ENCODE assay signal across 11 cellular contexts in genomic region chr2:64876137-64876647, GRCh38.
DNase-seq lines count a peak whose midpoint lies in the region; ATAC-seq, FAIRE-seq and TF ChIP-seq lines count a peak whose summit lies in the region.
"Had no signal": no experiment of that assay in that cellular context is flagged by ENCODE, and none has a peak within 500 bp of the region (broad histone marks: within the 10 kb centered on the region; RNA-seq: fewer than 3 reads in every experiment).

No MANE protein-coding gene starts in this region.

- no peaks in the 10 kb centered on the region for H3K9me3 ChIP-seq in pancreas
- H3K9me3 ChIP-seq: tibial nerve had no signal

- no peak overlapping the region for H3K27ac Mint-ChIP-seq in activated naive CD4-positive, alpha-beta T cell treated with anti-CD3 and anti-CD28 coated beads, Interleukin-2, amount 10 ng/mL, durations not matched to agents 7 days and 5 days

- ATAC-seq in pancreas (peak in 3 of 4 donors; percentile 25 to 45 (median 33)), GM21825 (IDR thresholded peaks at IDR 0.05; ENCODE audit: unreplicated experiment) (no peak), HG02798 (IDR thresholded peaks at IDR 0.05; ENCODE audit: poor library complexity, unreplicated experiment) (no peak)

- H3K36me3 ChIP-seq in pancreas: no peaks in the 10 kb centered on the region
- H3K36me3 ChIP-seq: tibial nerve had no signal

- no peaks in the 10 kb centered on the region for H3K9me3 Mint-ChIP-seq in activated naive CD4-positive, alpha-beta T cell treated with anti-CD3 and anti-CD28 coated beads, Interleukin-2, amount 10 ng/mL, durations not matched to agents 7 days and 5 days

- no peaks in the 10 kb centered on the region for H3K4me1 ChIP-seq in pancreas

- WGBS in pancreas, 2 donors: 48 to 54% methylated on average over 3 of the region's 3 CpGs

- FAIRE-seq in RCC 7860 (lab: Jason Lieb, UNC) (peak; percentile 64), pancreas (lab: Jason Lieb, UNC) (no peak)

- DNase-seq in GM04504 (ENCODE audit: low read depth): peak; percentile 52
- DNase-seq in RCC 7860 (ENCODE audit: low spot score): peak; percentile 76
- peak; percentile 51 for DNase-seq in fibroblast of peridontal ligament (ENCODE audit: extremely low read depth)
- peak in 1 of 6 donors; percentile 15 for DNase-seq in pancreas
- no peak for DNase-seq in Kasumi-1 (lab: John Stamatoyannopoulos, UW)
- DNase-seq in activated naive CD4-positive, alpha-beta T cell treated with anti-CD3 and anti-CD28 coated beads, Interleukin-2, amount 10 ng/mL, durations not matched to agents 7 days and 5 days: no peak
- DNase-seq: midbrain, NCI-H1048 had no signal

- intact Hi-C loops in pancreas (cut with DNase I): no loop called here

- CTCF ChIA-PET in activated naive CD4-positive, alpha-beta T cell treated with anti-CD3 and anti-CD28 coated beads, Interleukin-2, amount 10 ng/mL, durations not matched to agents 7 days and 5 days (lab: Charles Lee): interaction anchor here (0.6 kb wide), 1 partner anchor 414 kb away, joined by 3 read pairs; no protein-coding TSS in a partner anchor

- H3K4me3 ChIP-seq in pancreas: no peak overlapping the region
- H3K4me3 ChIP-seq: tibial nerve had no signal

- H3K27me3 Mint-ChIP-seq in activated naive CD4-positive, alpha-beta T cell treated with anti-CD3 and anti-CD28 coated beads, Interleukin-2, amount 10 ng/mL, durations not matched to agents 7 days and 5 days: peaks cover 40% of the 10 kb centered on the region

- no peak for TF ChIP-seq CTCF in pancreas (IDR thresholded peaks at IDR 0.05)

- no peaks in the 10 kb centered on the region for H3K36me3 Mint-ChIP-seq in activated naive CD4-positive, alpha-beta T cell treated with anti-CD3 and anti-CD28 coated beads, Interleukin-2, amount 10 ng/mL, durations not matched to agents 7 days and 5 days

- H3K4me1 Mint-ChIP-seq in activated naive CD4-positive, alpha-beta T cell treated with anti-CD3 and anti-CD28 coated beads, Interleukin-2, amount 10 ng/mL, durations not matched to agents 7 days and 5 days: peaks cover 8% of the 10 kb centered on the region

- H3K27me3 ChIP-seq in pancreas: no peaks in the 10 kb centered on the region
- H3K27me3 ChIP-seq: tibial nerve had no signal

- H3K4me3 Mint-ChIP-seq in activated naive CD4-positive, alpha-beta T cell treated with anti-CD3 and anti-CD28 coated beads, Interleukin-2, amount 10 ng/mL, durations not matched to agents 7 days and 5 days: no peak overlapping the region

- no peak overlapping the region for H3K27ac ChIP-seq in pancreas

Comparison
In these comparisons a context has a peak if more than half of its experiments do, and no peak if none do; other contexts are left out.
1. DNase-seq: peak in GM04504 (single experiment), RCC 7860 (single experiment) and fibroblast of peridontal ligament (single experiment); none in Kasumi-1 (0 of 2) and activated naive CD4-positive, alpha-beta T cell treated with anti-CD3 and anti-CD28 coated beads, Interleukin-2, amount 10 ng/mL, durations not matched to agents 7 days and 5 days (single experiment).
2. ATAC-seq: peak in pancreas (3 of 4); none in GM21825 (single experiment) and HG02798 (single experiment).